In genomic region chr19:20238025-20238623, GRCh38 we compare ENCODE assay signal across 8 cellular contexts.
DNase-seq lines count a peak whose midpoint lies in the region; FAIRE-seq and TF ChIP-seq lines count a peak whose summit lies in the region.

No MANE protein-coding gene starts in this region.

- peak overlapping the region; percentile 96 to 99 for H3K4me3 Mint-ChIP-seq in H9

- FAIRE-seq in H1 (lab: Jason Lieb, UNC) = peak; percentile 98

- H2BK5ac ChIP-seq in H9 (ENCODE audit: insufficient read length, low read length) (peak overlapping the region; percentile 11), H1 (ENCODE audit: low read depth, low read length) (peak overlapping the region; percentile 89), mesendoderm (ENCODE audit: low read length) (peak overlapping the region; percentile 83)

- H3K4me3 ChIP-seq in H1 (ENCODE audit: extremely low read depth in 1 of 4, insufficient read depth in 2 of 4, low read depth in 3 of 4, low read length in 4 of 4) (peak overlapping the region; percentile 86 to 98 (median 92)), mesendoderm (ENCODE audit: low read length) (peak overlapping the region; percentile 87)

- no peak overlapping the region for H3K56ac ChIP-seq in H9 (ENCODE audit: insufficient read length, low read depth, low read length)
- H3K56ac ChIP-seq in H1 (replicated peaks; ENCODE audit: insufficient read length, low read depth, low read length) = peak overlapping the region; percentile 98
- peak overlapping the region; percentile 94 for H3K56ac ChIP-seq in mesendoderm (ENCODE audit: low read length)

- no peak for TF ChIP-seq EP300 in H1 (IDR thresholded peaks at IDR 0.05; ENCODE audit: borderline replicate concordance in 1 of 2, low read depth in 2 of 2, low read length in 2 of 2)

- H3K23me2 ChIP-seq in H9 (ENCODE audit: insufficient read length, low read depth, low read length, poor library complexity, severe bottlenecking) (peaks cover 4% of the 10 kb centered on the region), H1 (ENCODE audit: low read depth, low read length) (no peaks in the 10 kb centered on the region)

- H3K27me3 Mint-ChIP-seq in H9 (ENCODE audit: low read depth) = no peaks in the 10 kb centered on the region

- H3K9me3 ChIP-seq in H9 (ENCODE audit: control insufficient read depth, low read depth, low read length) (no peaks in the 10 kb centered on the region), H1 (ENCODE audit: insufficient read depth in 2 of 2, low read depth in 1 of 2, low read length in 1 of 2) (no peaks in the 10 kb centered on the region)

- H3K9me3 Mint-ChIP-seq in H9 = peaks cover 7 to 18% of the 10 kb centered on the region in 2 experiments; a peak in 4 of 5 replicates

- H2AFZ ChIP-seq in H9 (ENCODE audit: low read length) = no peak overlapping the region
- H2AFZ ChIP-seq in H1 (ENCODE audit: low read length) = no peak overlapping the region

- H3K9ac ChIP-seq in H9 (ENCODE audit: extremely low read depth, insufficient read length, low read length) (peak overlapping the region; percentile 98), H1 (replicated peaks in 1 of 4; ENCODE audit: extremely low read depth in 1 of 4, low read depth in 3 of 4, low read length in 3 of 4) (peak overlapping the region; percentile 78 to 97 (median 94)), mesendoderm (ENCODE audit: low read length) (peak overlapping the region; percentile 95)

- H3K4me1 Mint-ChIP-seq in H9 = peaks cover 35 to 40% of the 10 kb centered on the region in 2 experiments

- no peak for TF ChIP-seq CTCF in H9 (conservative IDR thresholded peaks at IDR 0.05)
- no peak for TF ChIP-seq CTCF in H1 (IDR thresholded peaks at IDR 0.05; ENCODE audit: control extremely low read depth in 1 of 3, insufficient read depth in 1 of 3, low read depth in 1 of 3, low read length in 3 of 3)

- peaks cover 21 to 39% (median 31%) of the 10 kb centered on the region in 3 experiments for H3K36me3 Mint-ChIP-seq in H9 (ENCODE audit: insufficient read depth in 1 of 3, low read depth in 3 of 3)

- POLR2A ChIA-PET in H1 (lab: Charles Lee; ENCODE audit: partially characterized antibody) = interaction anchor here (0.6 to 3.8 kb wide), 30 partner anchors 10 to 1529 kb away, joined by 3 to 25 read pairs (median 5); partner anchors contain the start of genes ZNF100, ZNF486, ZNF66 and ZNF682

- H3T11ph ChIP-seq in H9 (ENCODE audit: low read length) = no peak overlapping the region

- H2AK5ac ChIP-seq in H9 (ENCODE audit: insufficient read length, low read length) (no peak overlapping the region), H1 (ENCODE audit: low read depth, low read length) (no peak overlapping the region), mesendoderm (ENCODE audit: low read length) (no peak overlapping the region)

- H3K27me3 ChIP-seq in H9 (ENCODE audit: insufficient read depth, low read length) (no peaks in the 10 kb centered on the region), H1 (replicated peaks in 1 of 4; ENCODE audit: control insufficient read depth in 3 of 4, extremely low read depth in 1 of 4, insufficient read depth in 3 of 4, low read length in 3 of 4) (no peaks in the 10 kb centered on the region), mesendoderm (ENCODE audit: insufficient read depth, low read length, poor library complexity) (no peaks in the 10 kb centered on the region)

- H2BK20ac ChIP-seq in H9 (ENCODE audit: low read depth, low read length, poor library complexity, severe bottlenecking) (no peak overlapping the region), H1 (ENCODE audit: low read length) (no peak overlapping the region)

- H4K91ac ChIP-seq in H9 (ENCODE audit: insufficient read length, low read depth, low read length) (no peak overlapping the region), H1 (replicated peaks; ENCODE audit: insufficient read length, low read length) (peak overlapping the region; percentile 73)

- H3K79me2 ChIP-seq in H9 (ENCODE audit: insufficient read depth, low read length) (peaks cover 29% of the 10 kb centered on the region; the same call in 1 of the 2 replicates), H1 (ENCODE audit: control insufficient read depth in 1 of 2, insufficient read depth in 2 of 2, low read length in 2 of 2) (peaks cover 0 to 49% of the 10 kb centered on the region in 2 experiments; a peak in 3 of 4 replicates), mesendoderm (ENCODE audit: control insufficient read depth, insufficient read depth, low read length) (peaks cover 41% of the 10 kb centered on the region)

- CTCF ChIA-PET in H1 (lab: Charles Lee; ENCODE audit: partially characterized antibody) = interaction anchor here (0.5 to 2.3 kb wide), 9 partner anchors 9 to 466 kb away, joined by 3 to 14 read pairs (median 3); partner anchors contain the start of genes ZNF626 and ZNF682

- H3K23ac ChIP-seq in H9 (ENCODE audit: insufficient read length, low read depth, low read length) (no peak overlapping the region), H1 (ENCODE audit: insufficient read length) (no peak overlapping the region), mesendoderm (ENCODE audit: low read length) (no peak overlapping the region)

- H2BK120ac ChIP-seq in H9 (ENCODE audit: low read depth, low read length, poor library complexity, severe bottlenecking) (no peak overlapping the region), H1 (replicated peaks; ENCODE audit: low read depth, low read length) (no peak overlapping the region), mesendoderm (ENCODE audit: low read depth, low read length) (no peak overlapping the region)

- no peak overlapping the region for H4K8ac ChIP-seq in H9 (replicated peaks; ENCODE audit: insufficient read length, low read depth, low read length)
- H4K8ac ChIP-seq in H1 (ENCODE audit: extremely low read depth, insufficient read depth, low read length) = peak overlapping the region; percentile 98
- H4K8ac ChIP-seq in mesendoderm (ENCODE audit: low read depth, low read length) = peak overlapping the region; percentile 43

- no peak overlapping the region for H2BK15ac ChIP-seq in H9 (ENCODE audit: low read depth, low read length)
- H2BK15ac ChIP-seq in H1 (ENCODE audit: low read length) = no peak overlapping the region
- H2BK15ac ChIP-seq in mesendoderm (replicated peaks; ENCODE audit: low read depth) = no peak overlapping the region

- peaks cover 0 to 34% (median 3%) of the 10 kb centered on the region in 4 experiments; a peak in 3 of 8 replicates for H3K36me3 ChIP-seq in H1 (ENCODE audit: control insufficient read depth in 2 of 4, insufficient read depth in 4 of 4, low read length in 3 of 4)
- H3K36me3 ChIP-seq in mesendoderm (ENCODE audit: control insufficient read depth, insufficient read depth, low read length) = no peaks in the 10 kb centered on the region

- H3K27ac ChIP-seq in H9 (ENCODE audit: insufficient read length, low read depth, low read length) = peak overlapping the region; percentile 22
- peak overlapping the region; percentile 94 for H3K27ac ChIP-seq in H1 (ENCODE audit: low read depth, low read length)
- H3K27ac ChIP-seq in mesendoderm (ENCODE audit: low read depth, low read length) = peak overlapping the region; percentile 81

- peak overlapping the region; percentile 99 to 100 (median 100) for H3K27ac Mint-ChIP-seq in H9

- H3K14ac ChIP-seq in H9 (ENCODE audit: insufficient read depth, low read length) (peak overlapping the region; percentile 90), H1 (ENCODE audit: insufficient read length) (peak overlapping the region; percentile 71)

- H3K4ac ChIP-seq in H9 (ENCODE audit: low read depth, low read length) = no peak overlapping the region; the same call in 1 of the 2 replicates
- peak overlapping the region; percentile 23 for H3K4ac ChIP-seq in H1 (replicated peaks; ENCODE audit: insufficient read length, low read depth, low read length)
- peak overlapping the region; percentile 98 for H3K4ac ChIP-seq in mesendoderm (ENCODE audit: low read depth, low read length)

- no CpG with 5 or more reads among the region's 25 CpGs for WGBS in H9 (ENCODE audit: extremely low coverage, insufficient read length, low lambda C conversion rate)
- WGBS in H1 (ENCODE audit: extremely low coverage in 1 of 2, insufficient coverage in 1 of 2, insufficient read length in 1 of 2, insufficient replicate concordance in 2 of 2, low coverage in 1 of 2, low lambda C conversion rate in 2 of 2, missing lambda C conversion rate in 1 of 2), 2 experiments = 1% methylated on average over 25 of the region's 25 CpGs; no CpG with 5 or more reads in 1 of the 2 experiments
- WGBS in mesendoderm (ENCODE audit: extremely low coverage, insufficient coverage, low lambda C conversion rate) = no CpG with 5 or more reads among the region's 25 CpGs

- peak overlapping the region; percentile 92 for H3K18ac ChIP-seq in H9 (ENCODE audit: insufficient read length, low read depth, low read length)
- peak overlapping the region; percentile 91 for H3K18ac ChIP-seq in H1 (ENCODE audit: extremely low read depth, low read length)
- H3K18ac ChIP-seq in mesendoderm (ENCODE audit: low read length) = peak overlapping the region; percentile 92

- H3K4me2 ChIP-seq in H9 (ENCODE audit: insufficient read depth, insufficient read length, low read length) (peak overlapping the region; percentile 62), H1 (ENCODE audit: insufficient read depth in 1 of 2, low read depth in 2 of 2, low read length in 2 of 2) (peak overlapping the region; percentile 61 to 74), mesendoderm (ENCODE audit: low read length) (peak overlapping the region; percentile 30)

- H4K5ac ChIP-seq in H9 (ENCODE audit: insufficient read length, low read depth, low read length) (peak overlapping the region; percentile 15), H1 (ENCODE audit: insufficient read length, low read depth, low read length) (peak overlapping the region; percentile 66), mesendoderm (ENCODE audit: low read length) (no peak overlapping the region)

- H2BK12ac ChIP-seq in H9 (ENCODE audit: insufficient read length, low read depth, low read length) (no peak overlapping the region), H1 (ENCODE audit: low read depth, low read length) (no peak overlapping the region)

- H3K4me1 ChIP-seq in H9 (ENCODE audit: insufficient read depth, low read length) (peaks cover 7% of the 10 kb centered on the region; the same call in 1 of the 2 replicates), H1 (replicated peaks in 1 of 4; ENCODE audit: control insufficient read depth in 3 of 4, insufficient read depth in 4 of 4, low read length in 3 of 4) (peaks cover 0 to 13% (median 4%) of the 10 kb centered on the region in 4 experiments; a peak in 6 of 7 replicates), mesendoderm (ENCODE audit: control insufficient read depth, low read depth, low read length) (no peaks in the 10 kb centered on the region)

- H3K79me1 ChIP-seq in H9 (ENCODE audit: insufficient read depth, low read depth, low read length, poor library complexity, severe bottlenecking) = peaks cover 5% of the 10 kb centered on the region
- no peaks in the 10 kb centered on the region; the same call in 1 of the 2 replicates for H3K79me1 ChIP-seq in H1 (ENCODE audit: low read depth, low read length)
- no peaks in the 10 kb centered on the region for H3K79me1 ChIP-seq in mesendoderm (ENCODE audit: low read length)

- TF ChIP-seq POLR2A in H1 (IDR thresholded peaks at IDR 0.05; ENCODE audit: control extremely low read depth in 1 of 2, low read depth in 2 of 2, low read length in 2 of 2) = peak; percentile 90 to 96

- H4K20me1 ChIP-seq in H9 (ENCODE audit: control insufficient read depth, insufficient read depth, insufficient read length) = no peaks in the 10 kb centered on the region
- H4K20me1 ChIP-seq in H1 (replicated peaks in 1 of 2; ENCODE audit: control insufficient read depth in 1 of 2, insufficient read depth in 2 of 2, low read length in 2 of 2) = peaks cover 2 to 7% of the 10 kb centered on the region in 2 experiments

- peak; percentile 98 for DNase-seq in DMS 273 (lab: John Stamatoyannopoulos, UW; ENCODE audit: unreplicated experiment)
- DNase-seq in H9 = peak; percentile 97
- DNase-seq in NCI-H2171 treated with DMSO at 0.1 percent for 48 hours (lab: John Stamatoyannopoulos, UW) = peak; percentile 42
- DNase-seq in activated CD8-positive, alpha-beta memory T cell treated with anti-CD3 and anti-CD28 coated beads for 4 hours (ENCODE audit: low read depth in 2 of 2) = peak; percentile 55 to 66
- DNase-seq in H1 (ENCODE audit: low read depth in 1 of 2, low spot score in 2 of 2) = peak; percentile 78 to 97
- DNase-seq in mesendoderm = peak; percentile 99
- DNase-seq in stimulated activated CD4-positive, alpha-beta T cell treated with anti-CD3 and anti-CD28 coated beads, TNF-alpha, amount 100 ng/mL, for 4 hours (ENCODE audit: low read depth in 3 of 3) = peak; percentile 68 to 74 (median 69)
- DNase-seq in UCSD-AML1 (lab: John Stamatoyannopoulos, UW; ENCODE audit: unreplicated experiment) = no peak

- no peak for TF ChIP-seq RAD21 in H1 (IDR thresholded peaks at IDR 0.05 in 1 of 2, conservative IDR thresholded peaks at IDR 0.05 in 1 of 2; ENCODE audit: low read depth in 2 of 2, low read length in 2 of 2)

Comparison
In these comparisons a context has a peak if more than half of its experiments do, and no peak if none do; other contexts are left out.
1. H2BK5ac ChIP-seq: peak in every context shown above with its lines; median percentile 89 in H1; 83 in mesendoderm; 11 in H9.
2. H3K27ac ChIP-seq: peak in every context shown above with its lines; median percentile 94 in H1; 81 in mesendoderm; 22 in H9.